Comparison of ENCODE assay signal across 1 cellular context in the genomic region with DNA sequence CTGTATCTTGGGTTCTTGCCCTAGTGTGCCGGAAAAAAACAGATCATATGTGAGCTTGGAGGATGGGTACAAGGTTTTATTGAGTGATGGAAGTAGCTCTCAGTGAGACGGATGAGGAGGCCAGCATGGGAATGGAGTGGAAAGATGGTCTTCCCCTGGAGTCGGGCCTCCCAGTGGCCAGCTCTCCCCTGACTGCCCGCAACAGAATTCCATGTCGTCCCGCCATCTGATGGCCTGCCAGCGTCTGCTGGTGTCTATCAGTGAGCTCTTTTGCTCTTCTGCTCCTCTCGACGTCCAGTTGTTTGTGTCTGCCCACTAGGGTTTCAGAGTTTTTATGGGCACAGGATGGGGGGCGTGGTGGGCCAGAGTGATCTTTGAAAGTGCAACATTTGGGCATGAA.
TF ChIP-seq lines count a peak whose summit lies in the region.

No MANE protein-coding gene starts in this region.

TF ChIP-seq in H1, 55 proteins besides CTCF, POLR2A, EP300 and RAD21:
- no peak for TF ChIP-seq CHD2 (IDR thresholded peaks at IDR 0.05; ENCODE audit: low read length)
- TF ChIP-seq CBX8 (IDR thresholded peaks at IDR 0.05; ENCODE audit: borderline replicate concordance, low read depth, low read length): no peak
- no peak for TF ChIP-seq RXRA (IDR thresholded peaks at IDR 0.05; ENCODE audit: insufficient read depth, low read depth, low read length)
- no peak for TF ChIP-seq TAF1 (IDR thresholded peaks at IDR 0.05; ENCODE audit: low read depth, low read length)
- no peak for TF ChIP-seq POLR2AphosphoS5 (IDR thresholded peaks at IDR 0.05; ENCODE audit: low read depth, low read length)
- TF ChIP-seq TAF7 (optimal IDR thresholded peaks at IDR 0.05; ENCODE audit: borderline replicate concordance, low read depth, low read length): no peak
- TF ChIP-seq TEAD4 (IDR thresholded peaks at IDR 0.05; ENCODE audit: low read depth, low read length): no peak
- TF ChIP-seq, protein P1, sequence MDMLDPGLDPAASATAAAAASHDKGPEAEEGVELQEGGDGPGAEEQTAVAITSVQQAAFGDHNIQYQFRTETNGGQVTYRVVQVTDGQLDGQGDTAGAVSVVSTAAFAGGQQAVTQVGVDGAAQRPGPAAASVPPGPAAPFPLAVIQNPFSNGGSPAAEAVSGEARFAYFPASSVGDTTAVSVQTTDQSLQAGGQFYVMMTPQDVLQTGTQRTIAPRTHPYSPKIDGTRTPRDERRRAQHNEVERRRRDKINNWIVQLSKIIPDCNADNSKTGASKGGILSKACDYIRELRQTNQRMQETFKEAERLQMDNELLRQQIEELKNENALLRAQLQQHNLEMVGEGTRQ (IDR thresholded peaks at IDR 0.05; ENCODE audit: low read length): no peak
- TF ChIP-seq, protein P2, sequence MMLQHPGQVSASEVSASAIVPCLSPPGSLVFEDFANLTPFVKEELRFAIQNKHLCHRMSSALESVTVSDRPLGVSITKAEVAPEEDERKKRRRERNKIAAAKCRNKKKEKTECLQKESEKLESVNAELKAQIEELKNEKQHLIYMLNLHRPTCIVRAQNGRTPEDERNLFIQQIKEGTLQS (IDR thresholded peaks at IDR 0.05; ENCODE audit: insufficient read depth, low read depth, low read length): no peak
- no peak for TF ChIP-seq SP4 (IDR thresholded peaks at IDR 0.05; ENCODE audit: low read length)
- no peak for TF ChIP-seq KDM5A (IDR thresholded peaks at IDR 0.05; ENCODE audit: low read length)
- no peak for TF ChIP-seq SIN3A (conservative IDR thresholded peaks at IDR 0.05 in 1 of 2, IDR thresholded peaks at IDR 0.05 in 1 of 2; ENCODE audit: low read depth in 1 of 2, low read length in 2 of 2)
- TF ChIP-seq, protein P3, sequence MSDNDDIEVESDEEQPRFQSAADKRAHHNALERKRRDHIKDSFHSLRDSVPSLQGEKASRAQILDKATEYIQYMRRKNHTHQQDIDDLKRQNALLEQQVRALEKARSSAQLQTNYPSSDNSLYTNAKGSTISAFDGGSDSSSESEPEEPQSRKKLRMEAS (IDR thresholded peaks at IDR 0.05): no peak
TF ChIP-seq in H1: peak in this region for 0.
